In genomic region chr11:72113170-72113808, GRCh38 we compare ENCODE assay signal across 8 cellular contexts. TPM values are rescaled to one million over a fixed set of nuclear protein-coding genes. Genes with fewer than 3 reads are reported as not detected.
DNase-seq lines count a peak whose midpoint lies in the region; ATAC-seq and TF ChIP-seq lines count a peak whose summit lies in the region.

No MANE protein-coding gene starts in this region.

- no peaks in the 10 kb centered on the region for H3K27me3 ChIP-seq in CD4-positive, CD25-positive, alpha-beta regulatory T cell (ENCODE audit: control insufficient read depth, insufficient read depth, low read length)

- peaks cover 15% of the 10 kb centered on the region for H3K27me3 Mint-ChIP-seq in CD4-positive, CD25-positive, alpha-beta regulatory T cell
- no peaks in the 10 kb centered on the region for H3K27me3 Mint-ChIP-seq in chondrocyte (ENCODE audit: low read depth)
- H3K27me3 Mint-ChIP-seq in natural killer cell treated with Interleukin-12 subunit alpha and Interleukin-12 subunit beta and Interleukin-15 and Interleukin-18, amount 100 ng/mL, for 72 hours: peaks cover 10 to 12% of the 10 kb centered on the region in 2 donors

- H3K36me3 Mint-ChIP-seq in CD4-positive, CD25-positive, alpha-beta regulatory T cell: peaks cover 7% of the 10 kb centered on the region
- H3K36me3 Mint-ChIP-seq in chondrocyte (ENCODE audit: low read depth): peaks cover 7% of the 10 kb centered on the region
- H3K36me3 Mint-ChIP-seq in natural killer cell treated with Interleukin-12 subunit alpha and Interleukin-12 subunit beta and Interleukin-15 and Interleukin-18, amount 100 ng/mL, for 72 hours: peaks cover 6% of the 10 kb centered on the region

- no peaks in the 10 kb centered on the region for H3K9me3 Mint-ChIP-seq in CD4-positive, CD25-positive, alpha-beta regulatory T cell
- H3K9me3 Mint-ChIP-seq in chondrocyte (ENCODE audit: low read depth): no peaks in the 10 kb centered on the region
- H3K9me3 Mint-ChIP-seq in natural killer cell treated with Interleukin-12 subunit alpha and Interleukin-12 subunit beta and Interleukin-15 and Interleukin-18, amount 100 ng/mL, for 72 hours: no peaks in the 10 kb centered on the region

- in situ Hi-C loops in GM13976 (cut with MboI; ENCODE audit: low sequenced_read_pairs, unreplicated experiment): no loop called here
- in situ Hi-C loops in GM13977 (cut with MboI; ENCODE audit: low pct_unique_long_range_greater_than_20kb, low sequenced_read_pairs, unreplicated experiment): no loop called here

- H3K4me1 Mint-ChIP-seq in CD4-positive, CD25-positive, alpha-beta regulatory T cell: peaks cover 0 to 30% (median 20%) of the 10 kb centered on the region in 4 donors
- H3K4me1 Mint-ChIP-seq in chondrocyte (ENCODE audit: low read depth): peaks cover 23% of the 10 kb centered on the region
- H3K4me1 Mint-ChIP-seq in natural killer cell treated with Interleukin-12 subunit alpha and Interleukin-12 subunit beta and Interleukin-15 and Interleukin-18, amount 100 ng/mL, for 72 hours (ENCODE audit: low read depth in 2 of 2): peaks cover 21 to 30% of the 10 kb centered on the region in 2 donors

- peaks cover 11% of the 10 kb centered on the region for H3K36me3 ChIP-seq in CD4-positive, CD25-positive, alpha-beta regulatory T cell (ENCODE audit: control insufficient read depth, insufficient read depth, low read length)

- peaks cover 19% of the 10 kb centered on the region for H3K4me1 ChIP-seq in CD4-positive, CD25-positive, alpha-beta regulatory T cell (ENCODE audit: control insufficient read depth, insufficient read depth, low read length, poor library complexity, severe bottlenecking)

- no peaks in the 10 kb centered on the region for H3K9me3 ChIP-seq in CD4-positive, CD25-positive, alpha-beta regulatory T cell (ENCODE audit: control insufficient read depth in 2 of 2, low read length in 2 of 2)

- H3K27ac Mint-ChIP-seq in CD4-positive, CD25-positive, alpha-beta regulatory T cell: peak overlapping the region; percentile 98 to 100 (median 99)
- peak overlapping the region; percentile 100 for H3K27ac Mint-ChIP-seq in chondrocyte (ENCODE audit: unreplicated experiment)
- H3K27ac Mint-ChIP-seq in natural killer cell treated with Interleukin-12 subunit alpha and Interleukin-12 subunit beta and Interleukin-15 and Interleukin-18, amount 100 ng/mL, for 72 hours: peak overlapping the region; percentile 94 to 95

- peak overlapping the region; percentile 92 to 97 (median 96) for H3K4me3 Mint-ChIP-seq in CD4-positive, CD25-positive, alpha-beta regulatory T cell
- peak overlapping the region; percentile 94 for H3K4me3 Mint-ChIP-seq in chondrocyte (ENCODE audit: unreplicated experiment)
- peak overlapping the region; percentile 88 for H3K4me3 Mint-ChIP-seq in natural killer cell treated with Interleukin-12 subunit alpha and Interleukin-12 subunit beta and Interleukin-15 and Interleukin-18, amount 100 ng/mL, for 72 hours

- peak overlapping the region; percentile 93 for H3K4me3 ChIP-seq in CD4-positive, CD25-positive, alpha-beta regulatory T cell (ENCODE audit: low read depth, low read length)

- no peak for ATAC-seq in CD4-positive, CD25-positive, alpha-beta regulatory T cell (ENCODE audit: low read depth in 2 of 2)
- no peak for ATAC-seq in natural killer cell treated with Interleukin-12 subunit alpha and Interleukin-12 subunit beta and Interleukin-15 and Interleukin-18, amount 100 ng/mL, for 72 hours

- TF ChIP-seq CTCF in chondrocyte (IDR thresholded peaks at IDR 0.05): no peak
- TF ChIP-seq CTCF in GM13976 (IDR thresholded peaks at IDR 0.05; ENCODE audit: borderline replicate concordance, control extremely low read depth, extremely low read depth, insufficient read depth, missing control alignments): no peak
- TF ChIP-seq CTCF in GM13977 (IDR thresholded peaks at IDR 0.05; ENCODE audit: extremely low read depth, insufficient read depth, missing control alignments): no peak

- peak overlapping the region; percentile 96 for H3K27ac ChIP-seq in CD4-positive, CD25-positive, alpha-beta regulatory T cell (ENCODE audit: insufficient read depth, low read length, poor library complexity, severe bottlenecking)

- DNase-seq in CD4-positive, CD25-positive, alpha-beta regulatory T cell: no peak
- DNase-seq in LHCN-M2 (ENCODE audit: low read depth) (peak; percentile 55), chondrocyte (ENCODE audit: low spot score) (no peak), T-helper 9 cell (no peak), GM13976 (ENCODE audit: low spot score) (no peak), GM13977 (ENCODE audit: low spot score) (no peak), hypothalamus (lab: John Stamatoyannopoulos, UW) (no peak)
- DNase-seq in natural killer cell treated with Interleukin-12 subunit alpha and Interleukin-12 subunit beta and Interleukin-15 and Interleukin-18, amount 100 ng/mL, for 72 hours (ENCODE audit: low spot score): no peak

RNA-seq across cellular contexts. Expression of gene ANAPC15, which starts 0.8 kb away (rescaled TPM):
- total RNA-seq in CD4-positive, CD25-positive, alpha-beta regulatory T cell: 46.3 TPM
- polyA plus RNA-seq in CD4-positive, CD25-positive, alpha-beta regulatory T cell: 100 to 1,000 TPM in 2 of 4 donors, 10 to 100 TPM in 2; 86.1 to 103 (median 98.4) TPM
- total RNA-seq in LHCN-M2 (2014; rRNA removed) (33.9 and 42.8 TPM in 2 replicates), chondrocyte (36.0 to 39.7 TPM (median 37.6 TPM) in 3 replicates)
- polyA plus RNA-seq in LHCN-M2 (2012): 117 TPM
- 10 to 100 TPM; 37.4 to 37.7 TPM for total RNA-seq in natural killer cell treated with Interleukin-12 subunit alpha and Interleukin-12 subunit beta and Interleukin-15 and Interleukin-18, amount 100 ng/mL, for 72 hours

RNA-seq across cellular contexts. Expression of gene TOMT, which starts 7.6 kb away (rescaled TPM):
- total RNA-seq in CD4-positive, CD25-positive, alpha-beta regulatory T cell: not detected
- polyA plus RNA-seq in CD4-positive, CD25-positive, alpha-beta regulatory T cell: not detected
- not detected in 2 replicates for total RNA-seq in LHCN-M2 (2014; rRNA removed)
- not detected for polyA plus RNA-seq in LHCN-M2 (2012)
- total RNA-seq in chondrocyte: not detected in 3 replicates
- under 1 TPM in 1 of 2 donors, not detected in 1; 0.45 TPM for total RNA-seq in natural killer cell treated with Interleukin-12 subunit alpha and Interleukin-12 subunit beta and Interleukin-15 and Interleukin-18, amount 100 ng/mL, for 72 hours

RNA-seq across cellular contexts. Expression of gene LAMTOR1, which starts 10.2 kb away (rescaled TPM):
- total RNA-seq in CD4-positive, CD25-positive, alpha-beta regulatory T cell: 48.5 TPM
- 100 to 1,000 TPM in 3 of 4 donors, 10 to 100 TPM in 1; 69.2 to 116 (median 102) TPM for polyA plus RNA-seq in CD4-positive, CD25-positive, alpha-beta regulatory T cell
- 150 and 155 TPM in 2 replicates for total RNA-seq in LHCN-M2 (2014; rRNA removed)
- polyA plus RNA-seq in LHCN-M2 (2012): 203 TPM
- total RNA-seq in chondrocyte: 70.5 to 74.9 TPM (median 74.7 TPM) in 3 replicates
- total RNA-seq in natural killer cell treated with Interleukin-12 subunit alpha and Interleukin-12 subunit beta and Interleukin-15 and Interleukin-18, amount 100 ng/mL, for 72 hours: 10 to 100 TPM; 65.7 to 66.9 TPM

RNA-seq across cellular contexts. Expression of gene FOLR3, which starts 22.2 kb away (rescaled TPM):
- total RNA-seq in CD4-positive, CD25-positive, alpha-beta regulatory T cell: not detected
- polyA plus RNA-seq in CD4-positive, CD25-positive, alpha-beta regulatory T cell: under 1 TPM in 1 of 4 donors, not detected in 3; 0.32 TPM
- total RNA-seq in LHCN-M2 (2014; rRNA removed) (not detected in 2 replicates), chondrocyte (not detected in 3 replicates)
- 0.79 TPM for polyA plus RNA-seq in LHCN-M2 (2012)
- not detected for total RNA-seq in natural killer cell treated with Interleukin-12 subunit alpha and Interleukin-12 subunit beta and Interleukin-15 and Interleukin-18, amount 100 ng/mL, for 72 hours

RNA-seq across cellular contexts. Expression of gene LRRC51, which starts 32.6 kb away (rescaled TPM):
- 1.5 TPM for total RNA-seq in CD4-positive, CD25-positive, alpha-beta regulatory T cell
- polyA plus RNA-seq in CD4-positive, CD25-positive, alpha-beta regulatory T cell: 1 to 10 TPM; 2.8 to 9.4 (median 6.3) TPM
- total RNA-seq in LHCN-M2 (2014; rRNA removed) (6.4 and 7.8 TPM in 2 replicates), chondrocyte (5.0 to 11.0 TPM (median 6.0 TPM) in 3 replicates)
- 11.7 TPM for polyA plus RNA-seq in LHCN-M2 (2012)
- total RNA-seq in natural killer cell treated with Interleukin-12 subunit alpha and Interleukin-12 subunit beta and Interleukin-15 and Interleukin-18, amount 100 ng/mL, for 72 hours: 1 to 10 TPM; 3.5 to 7.2 TPM
